8 cellular contexts compared by ENCODE assay signal in genomic region chr2:73113634-73113958, GRCh38. TPM values are rescaled to one million over a fixed set of nuclear protein-coding genes. Genes with fewer than 3 reads are reported as not detected.
DNase-seq lines count a peak whose midpoint lies in the region; ATAC-seq, FAIRE-seq and TF ChIP-seq lines count a peak whose summit lies in the region.

No MANE protein-coding gene starts in this region.

- H3K79me2 ChIP-seq in OCI-LY3 (ENCODE audit: low read length), result no peaks in the 10 kb centered on the region
- peaks cover 29% of the 10 kb centered on the region for H3K79me2 ChIP-seq in endothelial cell of umbilical vein (ENCODE audit: control insufficient read depth, insufficient read depth, low read length)
- H3K79me2 ChIP-seq in neural progenitor cell (ENCODE audit: low read depth), result no peaks in the 10 kb centered on the region

- peaks cover 37% of the 10 kb centered on the region for H3F3A ChIP-seq in neural progenitor cell (ENCODE audit: low read depth)

- dilution Hi-C loops in endothelial cell of umbilical vein (cut with MboI; ENCODE audit: extremely low pct_ligation_motif_present, low sequenced_read_pairs), result no loop called here

- peaks cover 4% of the 10 kb centered on the region; the same call in 1 of the 2 replicates for H3K4me1 ChIP-seq in OCI-LY3 (ENCODE audit: low read length)
- H3K4me1 ChIP-seq in endothelial cell of umbilical vein (ENCODE audit: control insufficient read depth, extremely low read depth, insufficient read depth, low read length), result peaks cover 16% of the 10 kb centered on the region
- peaks cover 20% of the 10 kb centered on the region for H3K4me1 ChIP-seq in neural progenitor cell

- no peaks in the 10 kb centered on the region for H4K20me1 ChIP-seq in OCI-LY3 (ENCODE audit: insufficient read depth, low read length)
- no peaks in the 10 kb centered on the region for H4K20me1 ChIP-seq in endothelial cell of umbilical vein (replicated peaks; ENCODE audit: control insufficient read depth, extremely low read depth, insufficient read depth, low read length)
- peaks cover 29% of the 10 kb centered on the region for H4K20me1 ChIP-seq in neural progenitor cell (ENCODE audit: low read depth)

- FAIRE-seq in endothelial cell of umbilical vein (lab: Jason Lieb, UNC), result no peak

- BruUV-seq in endothelial cell of umbilical vein (replicated peaks; lab: Mats Ljungman, UMichigan), result no TSS peak

- H3K27ac ChIP-seq in C4-2B, result peak overlapping the region; percentile 83
- no peak overlapping the region for H3K27ac ChIP-seq in OCI-LY3 (ENCODE audit: low read length)
- H3K27ac ChIP-seq in endothelial cell of umbilical vein (ENCODE audit: insufficient read depth, low read depth, low read length), result peak overlapping the region; percentile 57
- no peak overlapping the region for H3K27ac ChIP-seq in neural progenitor cell

- H3K9ac ChIP-seq in OCI-LY3 (ENCODE audit: low read length) (peak overlapping the region; percentile 90), endothelial cell of umbilical vein (replicated peaks; ENCODE audit: extremely low read depth, insufficient read depth, low read length) (peak overlapping the region; percentile 87), neural progenitor cell (no peak overlapping the region)

- peaks cover 10% of the 10 kb centered on the region for H3K27me3 Mint-ChIP-seq in neural progenitor cell (ENCODE audit: insufficient read depth, low read depth)

- POLR2A ChIA-PET in endothelial cell of umbilical vein (lab: Charles Lee), result interaction anchor here (1.1 kb wide), 1 partner anchor 20 kb away, joined by 3 read pairs; no protein-coding TSS in a partner anchor

- TF ChIP-seq CTCF in C4-2B (conservative IDR thresholded peaks at IDR 0.05), result no peak; the same call in 1 of the 2 replicates
- TF ChIP-seq CTCF in OCI-LY3 (IDR thresholded peaks at IDR 0.05; ENCODE audit: low read depth, low read length), result no peak
- no peak for TF ChIP-seq CTCF in endothelial cell of umbilical vein (IDR thresholded peaks at IDR 0.05; ENCODE audit: extremely low read depth in 1 of 2, insufficient read depth in 1 of 2, low read depth in 1 of 2, low read length in 2 of 2)
- TF ChIP-seq CTCF in neural progenitor cell (IDR thresholded peaks at IDR 0.05), result no peak

- H3K36me3 ChIP-seq in OCI-LY3 (replicated peaks; ENCODE audit: low read depth, low read length) (peaks cover 3% of the 10 kb centered on the region), endothelial cell of umbilical vein (ENCODE audit: control insufficient read depth in 2 of 2, extremely low read depth in 1 of 2, insufficient read depth in 2 of 2, low read length in 2 of 2) (no peaks in the 10 kb centered on the region), neural progenitor cell (no peaks in the 10 kb centered on the region)

- H3K27me3 ChIP-seq in OCI-LY3 (ENCODE audit: low read depth, low read length) (no peaks in the 10 kb centered on the region), endothelial cell of umbilical vein (ENCODE audit: control insufficient read depth in 2 of 2, insufficient read depth in 2 of 2, low read length in 2 of 2) (no peaks in the 10 kb centered on the region), neural progenitor cell (peaks cover 40% of the 10 kb centered on the region)

- peak overlapping the region; percentile 78 for H3K4me3 Mint-ChIP-seq in neural progenitor cell

- CTCF ChIA-PET in endothelial cell of umbilical vein (lab: Charles Lee), result interaction anchor here (1.0 to 6.6 kb wide), 6 partner anchors 14 to 46 kb away, joined by 3 to 69 read pairs (median 4); no protein-coding TSS in a partner anchor

- no peak for TF ChIP-seq POLR2A in endothelial cell of umbilical vein (IDR thresholded peaks at IDR 0.05; ENCODE audit: low read depth, low read length)

- H3K9me3 ChIP-seq in OCI-LY3 (ENCODE audit: insufficient read depth, low read length) (no peaks in the 10 kb centered on the region), endothelial cell of umbilical vein (replicated peaks; ENCODE audit: control insufficient read depth, insufficient read depth, low read length) (no peaks in the 10 kb centered on the region), neural progenitor cell (ENCODE audit: low read depth) (no peaks in the 10 kb centered on the region)

- H3K4me2 ChIP-seq in OCI-LY3 (ENCODE audit: low read length) (peak overlapping the region; percentile 84), endothelial cell of umbilical vein (ENCODE audit: insufficient read depth, low read length) (peak overlapping the region; percentile 32), neural progenitor cell (peak overlapping the region; percentile 88)

- intact Hi-C loops in endothelial cell of umbilical vein (cut with micrococcal nuclease), result loop anchor here (1.0 kb wide), 1 partner anchor 42 kb away; the partner anchor contains the start of gene SFXN5

- H3K4me3 ChIP-seq in OCI-LY3 (ENCODE audit: low read length), result peak overlapping the region; percentile 98
- peak overlapping the region; percentile 67 to 76 (median 73) for H3K4me3 ChIP-seq in endothelial cell of umbilical vein (replicated peaks in 1 of 3; ENCODE audit: insufficient read depth in 1 of 3, low read depth in 1 of 3, low read length in 3 of 3)
- H3K4me3 ChIP-seq in neural progenitor cell, result peak overlapping the region; percentile 85

- H3K4me1 Mint-ChIP-seq in neural progenitor cell, result peaks cover 16% of the 10 kb centered on the region

- peaks cover 2% of the 10 kb centered on the region for H3K36me3 Mint-ChIP-seq in neural progenitor cell

- H2AFZ ChIP-seq in OCI-LY3 (ENCODE audit: low read depth, low read length) (peak overlapping the region; percentile 99; the same call in 1 of the 2 replicates), endothelial cell of umbilical vein (ENCODE audit: low read depth, low read length) (peak overlapping the region; percentile 89), neural progenitor cell (replicated peaks) (peak overlapping the region; percentile 99)

- no peak overlapping the region for H3K27ac Mint-ChIP-seq in neural progenitor cell

- ATAC-seq in HG03342 (IDR thresholded peaks at IDR 0.05; ENCODE audit: unreplicated experiment) (no peak), GM19328 (IDR thresholded peaks at IDR 0.05; ENCODE audit: unreplicated experiment) (no peak)

- H3K9me3 Mint-ChIP-seq in neural progenitor cell, result no peaks in the 10 kb centered on the region

- DNase-seq in endothelial cell of umbilical vein (ENCODE audit: low read depth, low spot score) (no peak), neural progenitor cell (ENCODE audit: low spot score) (no peak), NCI-H2107 treated with DMSO at 0.1 percent for 48 hours (lab: John Stamatoyannopoulos, UW; ENCODE audit: unreplicated experiment) (no peak), DMS 273 treated with DMSO at 0.1 percent for 48 hours (lab: John Stamatoyannopoulos, UW) (no peak)

- H3K9me1 ChIP-seq in endothelial cell of umbilical vein (replicated peaks; ENCODE audit: control insufficient read depth, extremely low read depth, insufficient read depth, low read length), result no peaks in the 10 kb centered on the region

TF ChIP-seq in endothelial cell of umbilical vein, 7 proteins besides CTCF, POLR2A, EP300 and RAD21:
- TF ChIP-seq FOS (IDR thresholded peaks at IDR 0.05; ENCODE audit: borderline replicate concordance, insufficient read depth, low read length) (peak; percentile 9), MYC (IDR thresholded peaks at IDR 0.05; ENCODE audit: low read depth, low read length) (no peak)
TF ChIP-seq in endothelial cell of umbilical vein: peak in this region for 1.

RNA-seq across cellular contexts. Expression of gene RAB11FIP5, which starts 0.8 kb away (rescaled TPM):
- total RNA-seq in endothelial cell of umbilical vein (47.0 and 49.4 TPM in 2 replicates), neural progenitor cell (ENCODE audit: low replicate concordance) (4.2 and 6.8 TPM in 2 replicates)
- 32.4 and 36.6 TPM in 2 replicates for polyA plus RNA-seq in endothelial cell of umbilical vein
- 35.8 and 36.8 TPM in 2 replicates for polyA plus RNA-seq in endothelial cell of umbilical vein (2011; cell fraction: cytosol; rRNA removed)
- polyA plus RNA-seq in endothelial cell of umbilical vein (2011; cell fraction: nucleus; rRNA removed), result 28.3 and 31.5 TPM in 2 replicates
- polyA plus RNA-seq in endothelial cell of umbilical vein (2012), result 56.4 and 64.0 TPM in 2 replicates
- polyA minus RNA-seq in endothelial cell of umbilical vein, result 71.5 and 74.9 TPM in 2 replicates
- 9.1 TPM for polyA minus RNA-seq in endothelial cell of umbilical vein (2011; cell fraction: cytosol; rRNA and poly(A)+ RNA removed)
- polyA minus RNA-seq in endothelial cell of umbilical vein (2011; cell fraction: nucleus; rRNA and poly(A)+ RNA removed), result 17.6 and 20.4 TPM in 2 replicates

RNA-seq across cellular contexts. Expression of gene SFXN5, which starts 42.1 kb away (rescaled TPM):
- 24.6 and 28.6 TPM in 2 replicates for total RNA-seq in endothelial cell of umbilical vein
- polyA plus RNA-seq in endothelial cell of umbilical vein, result 18.7 and 22.8 TPM in 2 replicates
- 11.2 and 12.2 TPM in 2 replicates for polyA plus RNA-seq in endothelial cell of umbilical vein (2011; cell fraction: cytosol; rRNA removed)
- 56.4 and 81.3 TPM in 2 replicates for polyA plus RNA-seq in endothelial cell of umbilical vein (2011; cell fraction: nucleus; rRNA removed)
- 11.2 and 11.4 TPM in 2 replicates for polyA plus RNA-seq in endothelial cell of umbilical vein (2012)
- polyA minus RNA-seq in endothelial cell of umbilical vein, result 31.9 and 33.2 TPM in 2 replicates
- 14.3 TPM for polyA minus RNA-seq in endothelial cell of umbilical vein (2011; cell fraction: cytosol; rRNA and poly(A)+ RNA removed)
- 30.8 and 36.2 TPM in 2 replicates for polyA minus RNA-seq in endothelial cell of umbilical vein (2011; cell fraction: nucleus; rRNA and poly(A)+ RNA removed)
- 3.4 and 7.3 TPM in 2 replicates for total RNA-seq in neural progenitor cell (ENCODE audit: low replicate concordance)

Comparison
In these comparisons a context has a peak if more than half of its experiments do, and no peak if none do; other contexts are left out.
1. H3K27ac ChIP-seq: peak in C4-2B (single experiment) and endothelial cell of umbilical vein (single experiment); none in OCI-LY3 (single experiment) and neural progenitor cell (single experiment).
2. H3K4me2 ChIP-seq: peak in every context shown above with its lines; median percentile 88 in neural progenitor cell; 84 in OCI-LY3; 32 in endothelial cell of umbilical vein.
3. Peak in every context shown above with its lines, with median percentiles within 50 percentile points of each other: H2AFZ ChIP-seq and H3K4me3 ChIP-seq.